Comparison of ENCODE assay signal across 28 cellular contexts in genomic region chr18:7319161-7319560, GRCh38.
"Had no signal": no experiment of that assay in that cellular context is flagged by ENCODE, and none has a peak within 500 bp of the region (broad histone marks: within the 10 kb centered on the region; RNA-seq: fewer than 3 reads in every experiment).

No MANE protein-coding gene starts in this region.

- H3K4me1 ChIP-seq: pancreas, prostate gland, right lobe of liver, sigmoid colon, suprapubic skin, testis, tibial artery, transverse colon, upper lobe of right lung, uterus had no signal

- H3K27ac Mint-ChIP-seq: naive thymus-derived CD4-positive, alpha-beta T cell; natural killer cell; nephron; stimulated activated memory B cell treated with anti-CD40 and anti-IgM and Interleukin-4, amounts not matched to agents 10 μg/mL and 1 μg/mL and 100 μg/mL, for 72 hours; type B pancreatic cell had no signal

- H3K4me3 ChIP-seq: pancreas, prostate gland, right lobe of liver, sigmoid colon, suprapubic skin, testis, tibial artery, transverse colon, upper lobe of right lung, uterus had no signal

- H3K4me3 Mint-ChIP-seq: naive thymus-derived CD4-positive, alpha-beta T cell; natural killer cell; nephron; neural crest cell; stimulated activated memory B cell treated with anti-CD40 and anti-IgM and Interleukin-4, amounts not matched to agents 10 μg/mL and 1 μg/mL and 100 μg/mL, for 72 hours; stimulated activated naive CD8-positive, alpha-beta T cell treated with anti-CD3 and anti-CD28 coated beads, Interleukin-15, amount 100 ng/mL, for 72 hours; type B pancreatic cell had no signal

- H3K9me3 Mint-ChIP-seq: nephron; neural crest cell; stimulated activated naive CD8-positive, alpha-beta T cell treated with anti-CD3 and anti-CD28 coated beads, Interleukin-15, amount 100 ng/mL, for 72 hours; type B pancreatic cell had no signal

- ATAC-seq: naive thymus-derived CD4-positive, alpha-beta T cell; natural killer cell; pancreas; right cardiac atrium; right lobe of liver; stimulated activated memory B cell treated with anti-CD40 and anti-IgM and Interleukin-4, amounts not matched to agents 10 μg/mL and 1 μg/mL and 100 μg/mL, for 72 hours; stimulated activated naive CD8-positive, alpha-beta T cell treated with anti-CD3 and anti-CD28 coated beads, Interleukin-15, amount 100 ng/mL, for 72 hours; stimulated activated naive CD8-positive, alpha-beta T cell treated with anti-CD3 and anti-CD28 coated beads, Interleukin-15, Interleukin-2, amounts not matched to agents 100 U/mL and 50 U/mL, for 24 hours; upper lobe of right lung had no signal

- H3K36me3 Mint-ChIP-seq: naive thymus-derived CD4-positive, alpha-beta T cell; natural killer cell; stimulated activated memory B cell treated with anti-CD40 and anti-IgM and Interleukin-4, amounts not matched to agents 10 μg/mL and 1 μg/mL and 100 μg/mL, for 72 hours; type B pancreatic cell had no signal

- FAIRE-seq: pancreas, small intestine had no signal

- H3K27me3 ChIP-seq: pancreas, right lobe of liver, sigmoid colon, suprapubic skin, testis, tibial artery, transverse colon, upper lobe of right lung, uterus had no signal

- H3K27ac ChIP-seq: pancreas, prostate gland, right lobe of liver, sigmoid colon, suprapubic skin, testis, tibial artery, transverse colon, upper lobe of right lung, uterus had no signal

- DNase-seq: naive thymus-derived CD4-positive, alpha-beta T cell; natural killer cell; occipital lobe; pancreas; retina; right cardiac atrium; right lobe of liver; sigmoid colon; small intestine; stimulated activated CD4-positive, alpha-beta T cell treated with anti-CD3 and anti-CD28 coated beads, Interleukin-15, amount 100 ng/mL, for 24 hours; stimulated activated CD4-positive, alpha-beta T cell treated with anti-CD3 and anti-CD28 coated beads, Interleukin-2, amount 100 ng/mL, for 24 hours; stimulated activated CD4-positive, alpha-beta T cell treated with anti-CD3 and anti-CD28 coated beads, Interleukin-2, amount 100 ng/mL, for 48 hours; stimulated activated CD4-positive, alpha-beta T cell treated with anti-CD3 and anti-CD28 coated beads, Interleukin-4, amount 100 ng/mL, for 24 hours; stimulated activated naive CD4-positive, alpha-beta T cell; stimulated activated naive CD8-positive, alpha-beta T cell treated with anti-CD3 and anti-CD28 coated beads, Interleukin-15, amount 100 ng/mL, for 72 hours; stimulated activated naive CD8-positive, alpha-beta T cell treated with anti-CD3 and anti-CD28 coated beads, Interleukin-15, Interleukin-2, amounts not matched to agents 100 U/mL and 50 U/mL, for 24 hours; substantia nigra; testis; tibial artery; transverse colon; upper lobe of right lung; uterus had no signal

- H3K27me3 Mint-ChIP-seq: stimulated activated memory B cell treated with anti-CD40 and anti-IgM and Interleukin-4, amounts not matched to agents 10 μg/mL and 1 μg/mL and 100 μg/mL, for 72 hours; stimulated activated naive CD8-positive, alpha-beta T cell treated with anti-CD3 and anti-CD28 coated beads, Interleukin-15, amount 100 ng/mL, for 72 hours had no signal

- H3K36me3 ChIP-seq: pancreas, prostate gland, right lobe of liver, sigmoid colon, suprapubic skin, tibial artery, transverse colon, upper lobe of right lung, uterus had no signal

- H3K4me1 Mint-ChIP-seq: natural killer cell; stimulated activated memory B cell treated with anti-CD40 and anti-IgM and Interleukin-4, amounts not matched to agents 10 μg/mL and 1 μg/mL and 100 μg/mL, for 72 hours; stimulated activated naive CD8-positive, alpha-beta T cell treated with anti-CD3 and anti-CD28 coated beads, Interleukin-15, amount 100 ng/mL, for 72 hours had no signal

- H3K9me3 ChIP-seq: pancreas, prostate gland, right lobe of liver, sigmoid colon, suprapubic skin, testis, tibial artery, transverse colon, upper lobe of right lung, uterus had no signal
